In genomic region chr16:46948548-46949166, GRCh38 we compare ENCODE assay signal across 14 cellular contexts. TPM values are rescaled to one million over a fixed set of nuclear protein-coding genes. Genes with fewer than 3 reads are reported as not detected.
DNase-seq lines count a peak whose midpoint lies in the region; ATAC-seq and TF ChIP-seq lines count a peak whose summit lies in the region.
"Had no signal": no experiment of that assay in that cellular context is flagged by ENCODE, and none has a peak within 500 bp of the region (broad histone marks: within the 10 kb centered on the region; RNA-seq: fewer than 3 reads in every experiment).

No MANE protein-coding gene starts in this region.

- no peaks in the 10 kb centered on the region for H3K36me3 ChIP-seq in stomach

- no peak for ATAC-seq in WTC11
- ATAC-seq in HG02763 (IDR thresholded peaks at IDR 0.05; ENCODE audit: unreplicated experiment), result no peak
- ATAC-seq: Right ventricle myocardium inferior had no signal

- no peaks in the 10 kb centered on the region for H3K27me3 ChIP-seq in stomach

- CTCF ChIA-PET in WTC11 (lab: Charles Lee), result interaction anchor here (0.6 to 2.8 kb wide), 9 partner anchors 8 to 1216 kb away, joined by 3 to 17 read pairs (median 4); no protein-coding TSS in a partner anchor

- no peak overlapping the region for H3K4me3 ChIP-seq in stomach
- H3K4me3 ChIP-seq: GM23338 had no signal

- no peak overlapping the region for H3K4me3 Mint-ChIP-seq in activated T-cell treated with anti-CD3 and anti-CD28 coated beads, Interleukin-2, amount 50 U/mL, for 24 hours
- H3K4me3 Mint-ChIP-seq in WTC11, result no peak overlapping the region
- no peak overlapping the region for H3K4me3 Mint-ChIP-seq in dendritic cell treated with granulocyte-macrophage colony-stimulating factor and Interleukin-4, amounts not matched to agents 40 ng/mL and 50 ng/mL, for 4 days
- H3K4me3 Mint-ChIP-seq: B cell, GM23338, IgD-negative memory B cell had no signal

- H3K9me3 Mint-ChIP-seq in activated T-cell treated with anti-CD3 and anti-CD28 coated beads, Interleukin-2, amount 50 U/mL, for 24 hours, result no peaks in the 10 kb centered on the region
- H3K9me3 Mint-ChIP-seq in WTC11, result peaks cover 3% of the 10 kb centered on the region; the same call in 1 of the 2 replicates
- no peaks in the 10 kb centered on the region for H3K9me3 Mint-ChIP-seq in dendritic cell treated with granulocyte-macrophage colony-stimulating factor and Interleukin-4, amounts not matched to agents 40 ng/mL and 50 ng/mL, for 4 days
- H3K9me3 Mint-ChIP-seq: GM23338, IgD-negative memory B cell had no signal

- H3K4me1 ChIP-seq in stomach, result no peaks in the 10 kb centered on the region

- TF ChIP-seq EP300 in stomach (IDR thresholded peaks at IDR 0.05), result no peak

- WGBS in stomach, 5 donors, result 58 to 82% (median 67%) methylated on average over 4 of the region's 4 CpGs

- peaks cover 5% of the 10 kb centered on the region for H3K36me3 Mint-ChIP-seq in activated T-cell treated with anti-CD3 and anti-CD28 coated beads, Interleukin-2, amount 50 U/mL, for 24 hours (ENCODE audit: low read depth)
- no peaks in the 10 kb centered on the region for H3K36me3 Mint-ChIP-seq in WTC11
- H3K36me3 Mint-ChIP-seq in dendritic cell treated with granulocyte-macrophage colony-stimulating factor and Interleukin-4, amounts not matched to agents 40 ng/mL and 50 ng/mL, for 4 days (ENCODE audit: low read depth), result no peaks in the 10 kb centered on the region
- H3K36me3 Mint-ChIP-seq: IgD-negative memory B cell had no signal

- no peak overlapping the region for H3K27ac ChIP-seq in stomach

- TF ChIP-seq POLR2A in stomach (IDR thresholded peaks at IDR 0.05), result no peak

- H3K9me3 ChIP-seq in stomach, result no peaks in the 10 kb centered on the region

- H3K4me1 Mint-ChIP-seq in activated T-cell treated with anti-CD3 and anti-CD28 coated beads, Interleukin-2, amount 50 U/mL, for 24 hours (ENCODE audit: low read depth), result peaks cover 22% of the 10 kb centered on the region
- no peaks in the 10 kb centered on the region for H3K4me1 Mint-ChIP-seq in WTC11
- peaks cover 7% of the 10 kb centered on the region for H3K4me1 Mint-ChIP-seq in dendritic cell treated with granulocyte-macrophage colony-stimulating factor and Interleukin-4, amounts not matched to agents 40 ng/mL and 50 ng/mL, for 4 days (ENCODE audit: low read depth)
- H3K4me1 Mint-ChIP-seq: GM23338 had no signal

- DNase-seq in activated T-cell treated with anti-CD3 and anti-CD28 coated beads, Interleukin-2, amount 50 U/mL, for 24 hours, result no peak
- DNase-seq in activated T-cell treated with anti-CD3 and anti-CD28 coated beads for 4 hours (no peak), WTC11 (ENCODE audit: low spot score) (no peak), stomach (peak; percentile 17), NCI-H524 treated with DMSO at 0.1 percent for 48 hours (lab: John Stamatoyannopoulos, UW) (no peak)
- DNase-seq: COR-L47, NCI-H2081 treated with DMSO at 0.1 percent for 48 hours, NCI-H446 treated with DMSO at 0.1 percent for 48 hours had no signal

- TF ChIP-seq CTCF in WTC11 (IDR thresholded peaks at IDR 0.05) (no peak), stomach (IDR thresholded peaks at IDR 0.05) (no peak)

- no peaks in the 10 kb centered on the region for H3K27me3 Mint-ChIP-seq in activated T-cell treated with anti-CD3 and anti-CD28 coated beads, Interleukin-2, amount 50 U/mL, for 24 hours
- no peaks in the 10 kb centered on the region for H3K27me3 Mint-ChIP-seq in WTC11 (ENCODE audit: low read depth)
- no peaks in the 10 kb centered on the region for H3K27me3 Mint-ChIP-seq in dendritic cell treated with granulocyte-macrophage colony-stimulating factor and Interleukin-4, amounts not matched to agents 40 ng/mL and 50 ng/mL, for 4 days
- H3K27me3 Mint-ChIP-seq: B cell, IgD-negative memory B cell had no signal

- intact Hi-C loops in dendritic cell treated with granulocyte-macrophage colony-stimulating factor and Interleukin-4, amounts not matched to agents 40 ng/mL and 50 ng/mL, for 4 days (cut with micrococcal nuclease), result loop anchor here (1.0 kb wide), 1 partner anchor 1216 kb away; no protein-coding TSS in a partner anchor
- intact Hi-C loops in stomach (cut with DNase I; ENCODE audit: low total_unique reads), result no loop called here

- peak overlapping the region; percentile 82 for H3K27ac Mint-ChIP-seq in activated T-cell treated with anti-CD3 and anti-CD28 coated beads, Interleukin-2, amount 50 U/mL, for 24 hours
- H3K27ac Mint-ChIP-seq in WTC11, result no peak overlapping the region
- peak overlapping the region; percentile 25 for H3K27ac Mint-ChIP-seq in dendritic cell treated with granulocyte-macrophage colony-stimulating factor and Interleukin-4, amounts not matched to agents 40 ng/mL and 50 ng/mL, for 4 days
- H3K27ac Mint-ChIP-seq: B cell, GM23338 had no signal

- POLR2A ChIA-PET in WTC11 (lab: Charles Lee), result no interaction called here

TF ChIP-seq in WTC11, 78 proteins besides CTCF, POLR2A, EP300 and RAD21:
- TF ChIP-seq TEAD1 (CRISPR knock-in tag; IDR thresholded peaks at IDR 0.05) (no peak), GABPB1 (CRISPR knock-in tag; IDR thresholded peaks at IDR 0.05) (peak; percentile 43; the same call in 1 of the 2 replicates)

RNA-seq across cellular contexts. Expression of gene DNAJA2, which starts 24.8 kb away (rescaled TPM):
- total RNA-seq in WTC11 (2021) (101 to 103 TPM (median 102 TPM) in 3 replicates), stomach (10 to 100 TPM in 4 of 5 donors, 1 to 10 TPM in 1; 7.5 to 80.6 (median 46.2) TPM)
- 10 to 100 TPM; 24.1 to 42.6 (median 26.1) TPM for polyA plus RNA-seq in stomach
